In the genomic region with DNA sequence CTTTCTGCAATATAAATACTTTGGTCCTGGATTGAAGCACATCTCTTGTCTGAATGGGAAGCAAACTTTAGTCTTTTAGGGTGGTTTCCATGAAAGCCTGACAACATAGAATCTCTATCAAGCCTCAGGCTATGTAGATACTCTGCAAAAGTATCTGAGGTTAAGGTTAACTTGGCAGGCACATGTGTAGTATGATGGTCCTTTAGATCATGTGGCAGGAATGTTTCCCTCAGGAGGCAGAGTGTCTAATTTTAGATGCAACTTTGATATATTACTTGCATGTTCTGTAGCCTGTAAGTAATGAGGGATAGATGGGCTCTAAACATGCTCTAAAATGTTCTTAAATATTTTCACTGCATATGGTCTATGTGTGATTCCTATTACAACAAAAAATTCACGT, we compare ENCODE assay signal across 18 cellular contexts. TPM values are rescaled to one million over a fixed set of nuclear protein-coding genes. Genes with fewer than 3 reads are reported as not detected.
DNase-seq lines count a peak whose midpoint lies in the region; ATAC-seq and TF ChIP-seq lines count a peak whose summit lies in the region.
"Had no signal": no experiment of that assay in that cellular context is flagged by ENCODE, and none has a peak within 500 bp of the region (broad histone marks: within the 10 kb centered on the region; RNA-seq: fewer than 3 reads in every experiment).

No MANE protein-coding gene starts in this region.

- peak overlapping the region; percentile 4 for H3K4me3 Mint-ChIP-seq in T-helper 2 cell treated with Interferon-gamma antibody and Interleukin-4, amounts not matched to agents 5 μg/mL and 100 μg/mL, for 36 hours
- no peak overlapping the region for H3K4me3 Mint-ChIP-seq in activated T-helper 1 cell treated with anti-CD3 and anti-CD28 coated beads, Interleukin-12 subunit alpha, Interleukin-12 subunit beta, Interleukin-2, Interleukin-4 antibody, amounts not matched to agents 30 ng/mL and 10 ng/mL and 1 ng/mL, durations not matched to agents 14 hours and 24 hours and 36 hours
- no peak overlapping the region for H3K4me3 Mint-ChIP-seq in HFFc6
- H3K4me3 Mint-ChIP-seq: B cell; CD4-positive, alpha-beta memory T cell; H9 had no signal

- peaks cover 62% of the 10 kb centered on the region for H3K4me1 Mint-ChIP-seq in T-helper 2 cell treated with Interferon-gamma antibody and Interleukin-4, amounts not matched to agents 5 μg/mL and 100 μg/mL, for 36 hours (ENCODE audit: low read depth)
- H3K4me1 Mint-ChIP-seq in activated T-helper 1 cell treated with anti-CD3 and anti-CD28 coated beads, Interleukin-12 subunit alpha, Interleukin-12 subunit beta, Interleukin-2, Interleukin-4 antibody, amounts not matched to agents 30 ng/mL and 10 ng/mL and 1 ng/mL, durations not matched to agents 14 hours and 24 hours and 36 hours (ENCODE audit: low read depth) = peaks cover 65% of the 10 kb centered on the region
- no peaks in the 10 kb centered on the region for H3K4me1 Mint-ChIP-seq in HFFc6 (ENCODE audit: low read depth)
- H3K4me1 Mint-ChIP-seq: CD4-positive, alpha-beta memory T cell had no signal

- intact Hi-C loops in activated T-helper 1 cell treated with anti-CD3 and anti-CD28 coated beads, Interleukin-12 subunit alpha, Interleukin-12 subunit beta, Interleukin-2, Interleukin-4 antibody, amounts not matched to agents 30 ng/mL and 10 ng/mL and 1 ng/mL, durations not matched to agents 14 hours and 24 hours and 36 hours (cut with micrococcal nuclease) = loop anchor here (10.0 kb wide), 2 partner anchors 1015 to 1065 kb away; partner anchors contain the start of gene MTFR2

- no peaks in the 10 kb centered on the region for H3K9me3 Mint-ChIP-seq in T-helper 2 cell treated with Interferon-gamma antibody and Interleukin-4, amounts not matched to agents 5 μg/mL and 100 μg/mL, for 36 hours
- no peaks in the 10 kb centered on the region for H3K9me3 Mint-ChIP-seq in activated T-helper 1 cell treated with anti-CD3 and anti-CD28 coated beads, Interleukin-12 subunit alpha, Interleukin-12 subunit beta, Interleukin-2, Interleukin-4 antibody, amounts not matched to agents 30 ng/mL and 10 ng/mL and 1 ng/mL, durations not matched to agents 14 hours and 24 hours and 36 hours
- H3K9me3 Mint-ChIP-seq in HFFc6 = no peaks in the 10 kb centered on the region
- H3K9me3 Mint-ChIP-seq: CD4-positive, alpha-beta memory T cell; H9 had no signal

- ATAC-seq in HG03457 (IDR thresholded peaks at IDR 0.05; ENCODE audit: unreplicated experiment) = no peak

- peak overlapping the region; percentile 65 for H3K27ac Mint-ChIP-seq in T-helper 2 cell treated with Interferon-gamma antibody and Interleukin-4, amounts not matched to agents 5 μg/mL and 100 μg/mL, for 36 hours
- H3K27ac Mint-ChIP-seq in activated T-helper 1 cell treated with anti-CD3 and anti-CD28 coated beads, Interleukin-12 subunit alpha, Interleukin-12 subunit beta, Interleukin-2, Interleukin-4 antibody, amounts not matched to agents 30 ng/mL and 10 ng/mL and 1 ng/mL, durations not matched to agents 14 hours and 24 hours and 36 hours = peak overlapping the region; percentile 58
- no peak overlapping the region for H3K27ac Mint-ChIP-seq in HFFc6
- H3K27ac Mint-ChIP-seq: B cell, H9 had no signal

- no peaks in the 10 kb centered on the region for H3K27me3 Mint-ChIP-seq in T-helper 2 cell treated with Interferon-gamma antibody and Interleukin-4, amounts not matched to agents 5 μg/mL and 100 μg/mL, for 36 hours (ENCODE audit: low read depth)
- no peaks in the 10 kb centered on the region for H3K27me3 Mint-ChIP-seq in activated T-helper 1 cell treated with anti-CD3 and anti-CD28 coated beads, Interleukin-12 subunit alpha, Interleukin-12 subunit beta, Interleukin-2, Interleukin-4 antibody, amounts not matched to agents 30 ng/mL and 10 ng/mL and 1 ng/mL, durations not matched to agents 14 hours and 24 hours and 36 hours (ENCODE audit: insufficient read depth)
- peaks cover 10% of the 10 kb centered on the region for H3K27me3 Mint-ChIP-seq in HFFc6 (ENCODE audit: insufficient read depth)
- H3K27me3 Mint-ChIP-seq: CD4-positive, alpha-beta memory T cell had no signal

- no peak for TF ChIP-seq CTCF in HFFc6 (IDR thresholded peaks at IDR 0.05)

- H3K36me3 Mint-ChIP-seq in T-helper 2 cell treated with Interferon-gamma antibody and Interleukin-4, amounts not matched to agents 5 μg/mL and 100 μg/mL, for 36 hours (ENCODE audit: low read depth) = peaks cover 71% of the 10 kb centered on the region
- H3K36me3 Mint-ChIP-seq in activated T-helper 1 cell treated with anti-CD3 and anti-CD28 coated beads, Interleukin-12 subunit alpha, Interleukin-12 subunit beta, Interleukin-2, Interleukin-4 antibody, amounts not matched to agents 30 ng/mL and 10 ng/mL and 1 ng/mL, durations not matched to agents 14 hours and 24 hours and 36 hours (ENCODE audit: low read depth) = peaks cover 59% of the 10 kb centered on the region
- H3K36me3 Mint-ChIP-seq in HFFc6 (ENCODE audit: low read depth) = no peaks in the 10 kb centered on the region
- H3K36me3 Mint-ChIP-seq: CD4-positive, alpha-beta memory T cell had no signal

- DNase-seq in T-helper 2 cell treated with Interferon-gamma antibody and Interleukin-4, amounts not matched to agents 5 μg/mL and 100 μg/mL, for 36 hours (ENCODE audit: low spot score) = no peak
- DNase-seq in T-helper 2 cell = no peak
- peak; percentile 15 for DNase-seq in KBM-7
- DNase-seq in activated T-helper 1 cell treated with anti-CD3 and anti-CD28 coated beads, Interleukin-12 subunit alpha, Interleukin-12 subunit beta, Interleukin-2, Interleukin-4 antibody, amounts not matched to agents 30 ng/mL and 10 ng/mL and 1 ng/mL, durations not matched to agents 14 hours and 24 hours and 36 hours (ENCODE audit: low spot score) = no peak
- DNase-seq in stimulated activated CD4-positive, alpha-beta T cell treated with anti-CD3 and anti-CD28 coated beads, Interleukin-2, amount 100 ng/mL, for 24 hours = no peak
- DNase-seq in NCI-H82 treated with DMSO at 0.1 percent for 48 hours (lab: John Stamatoyannopoulos, UW; ENCODE audit: unreplicated experiment) = no peak
- no peak for DNase-seq in HFFc6
- DNase-seq: 8988T; CD4-positive, alpha-beta memory T cell; H9; NCI-H1092; NCI-H2081; NK-92 treated with Interleukin-12 subunit alpha and Interleukin-12 subunit beta, amount 100 ng/mL, for 24 hours; Right ventricle myocardium superior; SW 1271 had no signal

- in situ Hi-C loops in KBM-7 (cut with MboI; ENCODE audit: low pct_unique_long_range_greater_than_20kb, low sequenced_read_pairs) = no loop called here

RNA-seq across cellular contexts. Expression of gene MYB, which starts 8.2 kb away (rescaled TPM):
- 57.3 and 60.4 TPM in 2 replicates for total RNA-seq in activated T-helper 1 cell treated with anti-CD3 and anti-CD28 coated beads, Interleukin-12 subunit alpha, Interleukin-12 subunit beta, Interleukin-2, Interleukin-4 antibody, amounts not matched to agents 30 ng/mL and 10 ng/mL and 1 ng/mL, durations not matched to agents 14 hours and 24 hours and 36 hours
- under 1 TPM; 0.17 to 0.35 (median 0.19) TPM for total RNA-seq in HFFc6 (2021; fragmentation: NEBNext Ultra II Directional; extraction: Animal tissue kit (Norgen Biotek cat#: 25700))
- total RNA-seq: MCF 10A had no signal

Comparison
In these comparisons a context has a peak if more than half of its experiments do, and no peak if none do; other contexts are left out.
1. RNA of gene MYB, which starts 8.2 kb away (total RNA-seq): 57.3 to 60.4 TPM in activated T-helper 1 cell treated with anti-CD3 and anti-CD28 coated beads, Interleukin-12 subunit alpha, Interleukin-12 subunit beta, Interleukin-2, Interleukin-4 antibody, amounts not matched to agents 30 ng/mL and 10 ng/mL and 1 ng/mL, durations not matched to agents 14 hours and 24 hours and 36 hours; 0.17 to 0.35 TPM in HFFc6; every median in the first group is over 10 times any median in the second.